8 cellular contexts compared by ENCODE assay signal in the genomic region with DNA sequence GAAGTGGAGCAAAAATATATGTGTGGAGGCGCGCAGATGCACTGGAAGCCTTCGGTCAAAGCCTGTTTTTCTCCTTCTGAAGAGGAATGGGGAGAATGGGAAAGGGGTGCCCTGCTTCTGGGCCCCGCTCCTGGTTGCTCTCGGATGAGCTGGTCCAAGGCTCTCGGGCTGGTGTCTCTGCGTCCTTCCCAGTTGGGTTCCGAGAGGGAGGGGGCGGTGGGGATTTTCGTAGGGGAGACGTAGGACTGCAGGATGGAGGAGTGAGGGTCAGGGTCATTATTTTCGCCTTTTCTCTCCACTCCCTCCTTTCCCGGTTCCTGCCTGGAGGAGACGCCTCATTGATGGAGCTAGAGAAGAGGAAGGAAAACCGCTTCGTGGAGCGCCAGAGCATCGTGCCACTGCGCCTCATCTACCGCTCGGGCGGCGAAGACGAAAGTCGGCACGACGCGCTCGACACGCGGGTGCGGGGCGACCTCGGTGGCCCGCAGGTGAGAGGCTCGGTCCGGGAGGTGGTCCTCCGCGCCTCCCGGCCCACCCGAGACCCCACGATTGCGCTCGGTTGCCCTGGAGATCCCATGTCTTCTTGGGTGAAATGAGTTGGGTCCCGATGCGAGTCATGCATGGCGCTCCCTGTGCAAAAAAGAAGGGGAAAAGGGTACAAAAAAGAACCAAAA. TPM values are rescaled to one million over a fixed set of nuclear protein-coding genes. Genes with fewer than 3 reads are reported as not detected.
DNase-seq lines count a peak whose midpoint lies in the region; ATAC-seq and TF ChIP-seq lines count a peak whose summit lies in the region.

No MANE protein-coding gene starts in this region.

- no peaks in the 10 kb centered on the region for H3K9me3 Mint-ChIP-seq in activated T-helper 1 cell treated with anti-CD3 and anti-CD28 coated beads, Interleukin-12 subunit alpha, Interleukin-12 subunit beta, Interleukin-2, Interleukin-4 antibody, amounts not matched to agents 30 ng/mL and 10 ng/mL and 1 ng/mL, durations not matched to agents 14 hours and 24 hours and 36 hours

- DNase-seq in BJ (ENCODE audit: low read depth): no peak
- DNase-seq in NCI-H1105 (lab: John Stamatoyannopoulos, UW): peak; percentile 45
- no peak for DNase-seq in activated T-helper 1 cell treated with anti-CD3 and anti-CD28 coated beads, Interleukin-12 subunit alpha, Interleukin-12 subunit beta, Interleukin-2, Interleukin-4 antibody, amounts not matched to agents 30 ng/mL and 10 ng/mL and 1 ng/mL, durations not matched to agents 14 hours and 24 hours and 36 hours (ENCODE audit: low spot score)
- peak; percentile 23 for DNase-seq in germinal center (ENCODE audit: low spot score)
- peak; percentile 64 for DNase-seq in osteoblast (ENCODE audit: insufficient read length, low spot score, missing footprints)
- no peak for DNase-seq in RWPE1 (ENCODE audit: low spot score)

- CTCF ChIA-PET in BJ (lab: Yijun Ruan, JAX) (no interaction called here), RWPE1 (lab: Yijun Ruan, JAX) (no interaction called here)

- H4K20me1 ChIP-seq in osteoblast (ENCODE audit: insufficient read depth, low read length): no peaks in the 10 kb centered on the region

- H3K79me2 ChIP-seq in osteoblast (ENCODE audit: insufficient read depth, low read length): no peaks in the 10 kb centered on the region

- H3K27ac ChIP-seq in osteoblast (ENCODE audit: low read depth, low read length): no peak overlapping the region
- H3K27ac ChIP-seq in RWPE1: no peak overlapping the region

- peaks cover 6% of the 10 kb centered on the region for H3K4me1 Mint-ChIP-seq in activated T-helper 1 cell treated with anti-CD3 and anti-CD28 coated beads, Interleukin-12 subunit alpha, Interleukin-12 subunit beta, Interleukin-2, Interleukin-4 antibody, amounts not matched to agents 30 ng/mL and 10 ng/mL and 1 ng/mL, durations not matched to agents 14 hours and 24 hours and 36 hours (ENCODE audit: low read depth)

- H2AFZ ChIP-seq in osteoblast (ENCODE audit: low read length): peak overlapping the region; percentile 77

- H3K4me2 ChIP-seq in osteoblast (ENCODE audit: insufficient read depth, low read length): peak overlapping the region; percentile 88

- H3K27me3 ChIP-seq in BJ (ENCODE audit: control insufficient read depth, insufficient read depth, low read length): peaks cover 5% of the 10 kb centered on the region
- H3K27me3 ChIP-seq in osteoblast (ENCODE audit: insufficient read depth, low read length): peaks cover 15% of the 10 kb centered on the region

- peaks cover 7% of the 10 kb centered on the region for H3K4me1 ChIP-seq in osteoblast (ENCODE audit: insufficient read depth, low read length)

- H3K4me3 ChIP-seq in BJ (ENCODE audit: low read depth, low read length): peak overlapping the region; percentile 46
- peak overlapping the region; percentile 69 for H3K4me3 ChIP-seq in osteoblast (ENCODE audit: insufficient read depth, low read length)

- peak overlapping the region; percentile 90 for H3K4me3 Mint-ChIP-seq in activated T-helper 1 cell treated with anti-CD3 and anti-CD28 coated beads, Interleukin-12 subunit alpha, Interleukin-12 subunit beta, Interleukin-2, Interleukin-4 antibody, amounts not matched to agents 30 ng/mL and 10 ng/mL and 1 ng/mL, durations not matched to agents 14 hours and 24 hours and 36 hours

- POLR2A ChIA-PET in BJ (lab: Charles Lee) (no interaction called here), RWPE1 (lab: Yijun Ruan, JAX; ENCODE audit: low non-redundant PET) (no interaction called here)

- H3K27me3 Mint-ChIP-seq in activated T-helper 1 cell treated with anti-CD3 and anti-CD28 coated beads, Interleukin-12 subunit alpha, Interleukin-12 subunit beta, Interleukin-2, Interleukin-4 antibody, amounts not matched to agents 30 ng/mL and 10 ng/mL and 1 ng/mL, durations not matched to agents 14 hours and 24 hours and 36 hours (ENCODE audit: insufficient read depth): peaks cover 25% of the 10 kb centered on the region

- TF ChIP-seq CTCF in BJ (IDR thresholded peaks at IDR 0.05; ENCODE audit: insufficient read depth, low read depth, low read length): no peak
- no peak for TF ChIP-seq CTCF in osteoblast (IDR thresholded peaks at IDR 0.05; ENCODE audit: extremely low read depth, low read depth, low read length)
- TF ChIP-seq CTCF in RWPE1 (conservative IDR thresholded peaks at IDR 0.05; ENCODE audit: low read depth): no peak

- no peak overlapping the region for H3K27ac Mint-ChIP-seq in activated T-helper 1 cell treated with anti-CD3 and anti-CD28 coated beads, Interleukin-12 subunit alpha, Interleukin-12 subunit beta, Interleukin-2, Interleukin-4 antibody, amounts not matched to agents 30 ng/mL and 10 ng/mL and 1 ng/mL, durations not matched to agents 14 hours and 24 hours and 36 hours

- peak; percentile 8 for ATAC-seq in GM19023 (IDR thresholded peaks at IDR 0.05; ENCODE audit: unreplicated experiment)
- ATAC-seq in HG03457 (IDR thresholded peaks at IDR 0.05; ENCODE audit: unreplicated experiment): no peak

- peaks cover 2% of the 10 kb centered on the region for H3K36me3 Mint-ChIP-seq in activated T-helper 1 cell treated with anti-CD3 and anti-CD28 coated beads, Interleukin-12 subunit alpha, Interleukin-12 subunit beta, Interleukin-2, Interleukin-4 antibody, amounts not matched to agents 30 ng/mL and 10 ng/mL and 1 ng/mL, durations not matched to agents 14 hours and 24 hours and 36 hours (ENCODE audit: low read depth)

- H3K36me3 ChIP-seq in BJ (ENCODE audit: control insufficient read depth, insufficient read depth, low read length): no peaks in the 10 kb centered on the region
- H3K36me3 ChIP-seq in osteoblast (ENCODE audit: insufficient read depth, low read length): no peaks in the 10 kb centered on the region

- intact Hi-C loops in activated T-helper 1 cell treated with anti-CD3 and anti-CD28 coated beads, Interleukin-12 subunit alpha, Interleukin-12 subunit beta, Interleukin-2, Interleukin-4 antibody, amounts not matched to agents 30 ng/mL and 10 ng/mL and 1 ng/mL, durations not matched to agents 14 hours and 24 hours and 36 hours (cut with micrococcal nuclease): loop anchor here (1.0 to 2.0 kb wide), 2 partner anchors 59 to 284 kb away; a partner anchor contains a TSS

- no peaks in the 10 kb centered on the region for H3K9me3 ChIP-seq in osteoblast (ENCODE audit: low read depth, low read length)

RNA-seq across cellular contexts. Expression of a gene that starts 0.8 kb away (rescaled TPM):
- 0.04 and 0.06 TPM in 2 replicates for polyA plus RNA-seq in BJ (2011; rRNA removed)
- polyA minus RNA-seq in BJ (2011; rRNA and poly(A)+ RNA removed): 0.15 and 0.33 TPM in 2 replicates
- 1.4 and 1.5 TPM in 2 replicates for total RNA-seq in activated T-helper 1 cell treated with anti-CD3 and anti-CD28 coated beads, Interleukin-12 subunit alpha, Interleukin-12 subunit beta, Interleukin-2, Interleukin-4 antibody, amounts not matched to agents 30 ng/mL and 10 ng/mL and 1 ng/mL, durations not matched to agents 14 hours and 24 hours and 36 hours
- 0.36 and 0.59 TPM in 2 replicates for total RNA-seq in osteoblast

RNA-seq across cellular contexts. Expression of a gene that starts 58.5 kb away (rescaled TPM):
- 3.8 and 5.4 TPM in 2 replicates for polyA plus RNA-seq in BJ (2011; rRNA removed)
- 2.0 and 2.4 TPM in 2 replicates for polyA minus RNA-seq in BJ (2011; rRNA and poly(A)+ RNA removed)
- total RNA-seq in activated T-helper 1 cell treated with anti-CD3 and anti-CD28 coated beads, Interleukin-12 subunit alpha, Interleukin-12 subunit beta, Interleukin-2, Interleukin-4 antibody, amounts not matched to agents 30 ng/mL and 10 ng/mL and 1 ng/mL, durations not matched to agents 14 hours and 24 hours and 36 hours: 68.6 and 76.6 TPM in 2 replicates
- 12.7 TPM in 2 replicates for total RNA-seq in osteoblast

RNA-seq across cellular contexts. Expression of a gene that starts 58.7 kb away (rescaled TPM):
- 5.5 and 7.5 TPM in 2 replicates for polyA plus RNA-seq in BJ (2011; rRNA removed)
- 1.9 and 2.8 TPM in 2 replicates for polyA minus RNA-seq in BJ (2011; rRNA and poly(A)+ RNA removed)
- 41.9 and 51.4 TPM in 2 replicates for total RNA-seq in activated T-helper 1 cell treated with anti-CD3 and anti-CD28 coated beads, Interleukin-12 subunit alpha, Interleukin-12 subunit beta, Interleukin-2, Interleukin-4 antibody, amounts not matched to agents 30 ng/mL and 10 ng/mL and 1 ng/mL, durations not matched to agents 14 hours and 24 hours and 36 hours
- 11.2 and 11.6 TPM in 2 replicates for total RNA-seq in osteoblast

Comparison
In these comparisons a context has a peak if more than half of its experiments do, and no peak if none do; other contexts are left out.
1. DNase-seq: peak in NCI-H1105 (single experiment), germinal center (single experiment) and osteoblast (single experiment); none in BJ (single experiment), activated T-helper 1 cell treated with anti-CD3 and anti-CD28 coated beads, Interleukin-12 subunit alpha, Interleukin-12 subunit beta, Interleukin-2, Interleukin-4 antibody, amounts not matched to agents 30 ng/mL and 10 ng/mL and 1 ng/mL, durations not matched to agents 14 hours and 24 hours and 36 hours (single experiment) and RWPE1 (single experiment).